ENCODE assay signal across 10 cellular contexts in the genomic region with DNA sequence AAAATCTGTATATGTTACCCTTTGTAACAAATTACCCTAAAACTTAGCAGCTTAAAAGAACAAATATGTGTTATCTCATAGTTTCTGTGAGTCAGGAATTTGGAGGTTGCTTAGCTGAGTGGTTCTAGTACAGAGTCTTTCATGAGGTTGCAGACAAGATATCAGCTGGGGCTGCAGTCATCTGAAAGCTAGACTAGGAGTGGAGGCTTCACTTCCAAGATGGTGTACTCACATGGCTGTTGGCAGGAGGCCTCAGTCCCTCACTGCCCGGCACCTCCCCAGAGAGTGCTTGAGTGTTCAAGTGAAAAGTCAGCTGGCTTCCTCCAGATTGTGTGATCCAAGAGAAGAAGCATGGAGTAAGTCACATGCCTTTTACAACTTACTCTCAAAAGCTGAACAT. TPM values are rescaled to one million over a fixed set of nuclear protein-coding genes. Genes with fewer than 3 reads are reported as not detected.
A peak's percentile ranks its signal among the peaks of the same experiment; 100 is the strongest.
DNase-seq lines count a peak whose midpoint lies in the region; ATAC-seq, FAIRE-seq and TF ChIP-seq lines count a peak whose summit lies in the region.
"Had no signal": no experiment of that assay in that cellular context is flagged by ENCODE, and none has a peak within 500 bp of the region (broad histone marks: within the 10 kb centered on the region; RNA-seq: fewer than 3 reads in every experiment).

No MANE protein-coding gene starts in this region.

- no peak overlapping the region for H3K4me3 Mint-ChIP-seq in astrocyte (ENCODE audit: unreplicated experiment)
- H3K4me3 Mint-ChIP-seq: brain had no signal

- no peak overlapping the region for H2AFZ ChIP-seq in astrocyte (ENCODE audit: low read depth, low read length)

- H3K27me3 Mint-ChIP-seq in astrocyte (ENCODE audit: low read depth, unreplicated experiment): peaks cover 4% of the 10 kb centered on the region
- H3K27me3 Mint-ChIP-seq: brain had no signal

- H3K9me3 Mint-ChIP-seq in astrocyte (ENCODE audit: unreplicated experiment): no peaks in the 10 kb centered on the region
- H3K9me3 Mint-ChIP-seq: brain had no signal

- peaks cover 13% of the 10 kb centered on the region for H3K4me1 Mint-ChIP-seq in astrocyte (ENCODE audit: low read depth, unreplicated experiment)

- no peaks in the 10 kb centered on the region for H3K27me3 ChIP-seq in astrocyte (ENCODE audit: insufficient read depth, low read length)

- ATAC-seq in left ventricle myocardium superior (peak; percentile 90), HG02610 (IDR thresholded peaks at IDR 0.05; ENCODE audit: unreplicated experiment) (no peak)

- H4K20me1 ChIP-seq in astrocyte (ENCODE audit: insufficient read depth, low read length): no peaks in the 10 kb centered on the region

- intact Hi-C loops in left ventricle myocardium superior (cut with micrococcal nuclease): no loop called here

- DNase-seq in DMS 273 (lab: John Stamatoyannopoulos, UW; ENCODE audit: unreplicated experiment) (peak; percentile 40), DMS 273 treated with DMSO at 0.1 percent for 48 hours (lab: John Stamatoyannopoulos, UW) (no peak), astrocyte (ENCODE audit: low read depth) (peak; percentile 67), left ventricle myocardium superior (peak; percentile 70), stromal cell of bone marrow (ENCODE audit: low read depth) (peak; percentile 64), NCI-H2081 treated with DMSO at 0.1 percent for 48 hours (lab: John Stamatoyannopoulos, UW) (no peak), COLO668 (lab: John Stamatoyannopoulos, UW; ENCODE audit: unreplicated experiment) (no peak)

- no peak overlapping the region for H3K27ac ChIP-seq in astrocyte (ENCODE audit: low read depth, low read length)
- H3K27ac ChIP-seq: 22Rv1 had no signal

- no peaks in the 10 kb centered on the region for H3K4me1 ChIP-seq in astrocyte (ENCODE audit: insufficient read depth, low read length)

- H3K4me2 ChIP-seq in astrocyte (ENCODE audit: low read length): no peak overlapping the region

- H3K4me3 ChIP-seq in astrocyte (ENCODE audit: insufficient read depth, low read depth, low read length): no peak overlapping the region

- H3K36me3 ChIP-seq in astrocyte (ENCODE audit: insufficient read depth, low read length): no peaks in the 10 kb centered on the region

- no peak for TF ChIP-seq CTCF in astrocyte (IDR thresholded peaks at IDR 0.05; ENCODE audit: insufficient read depth, low read depth, low read length)

- no peak overlapping the region for H3K27ac Mint-ChIP-seq in astrocyte (ENCODE audit: unreplicated experiment)

- H3K79me2 ChIP-seq in astrocyte (ENCODE audit: insufficient read depth, low read length): no peaks in the 10 kb centered on the region

- H3K9me3 ChIP-seq in astrocyte (ENCODE audit: insufficient read depth, low read depth, low read length): no peaks in the 10 kb centered on the region

- no peak overlapping the region for H3K9ac ChIP-seq in astrocyte (ENCODE audit: low read length)

- peak; percentile 29 for FAIRE-seq in astrocyte (lab: Jason Lieb, UNC)

- H3K36me3 Mint-ChIP-seq in astrocyte (ENCODE audit: low read depth, unreplicated experiment): peaks cover 2% of the 10 kb centered on the region

RNA-seq across cellular contexts. Expression of gene GGCT, which starts 16.9 kb away (rescaled TPM):
- total RNA-seq in astrocyte (27.7 and 29.6 TPM in 2 replicates), left ventricle myocardium superior (18.2 TPM)

RNA-seq across cellular contexts. Expression of gene NOD1, which starts 42.9 kb away (rescaled TPM):
- total RNA-seq in astrocyte (9.3 and 9.7 TPM in 2 replicates), left ventricle myocardium superior (6.9 TPM)

Comparison
In these comparisons a context has a peak if more than half of its experiments do, and no peak if none do; other contexts are left out.
1. DNase-seq: peak in DMS 273 (single experiment), astrocyte (single experiment), left ventricle myocardium superior (single experiment) and stromal cell of bone marrow (single experiment); none in DMS 273 treated with DMSO at 0.1 percent for 48 hours (single experiment), NCI-H2081 treated with DMSO at 0.1 percent for 48 hours (single experiment) and COLO668 (single experiment).